In the genomic region with DNA sequence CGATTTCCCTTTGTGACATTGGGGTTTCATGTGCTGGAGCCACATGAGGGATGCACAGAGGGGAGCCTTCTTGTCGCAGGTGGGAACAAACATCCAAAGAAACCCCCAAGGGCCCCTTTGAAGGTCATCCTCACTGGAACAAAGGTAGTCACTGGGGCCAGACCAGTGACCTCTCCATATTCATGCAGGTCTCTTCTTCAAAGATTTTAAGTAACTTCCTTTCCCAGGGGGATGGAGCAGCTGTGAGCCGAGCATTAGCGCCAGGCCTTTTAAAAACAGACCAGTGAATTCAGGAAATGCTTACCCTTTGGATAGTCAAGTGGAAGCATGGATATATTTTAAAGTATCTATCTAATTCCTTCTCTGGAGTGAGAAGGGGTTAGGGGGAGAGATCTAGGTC, we compare ENCODE assay signal across 10 cellular contexts.
"Had no signal": no experiment of that assay in that cellular context is flagged by ENCODE, and none has a peak within 500 bp of the region (broad histone marks: within the 10 kb centered on the region; RNA-seq: fewer than 3 reads in every experiment).

No MANE protein-coding gene starts in this region.

- H3K27ac ChIP-seq: breast epithelium, dorsolateral prefrontal cortex, tibial nerve had no signal

- H3K36me3 Mint-ChIP-seq: activated naive CD8-positive, alpha-beta T cell; stimulated activated effector memory CD8-positive, alpha-beta T cell treated with anti-CD3 and anti-CD28 coated beads, Interleukin-12 subunit alpha, Interleukin-12 subunit beta, amount 100 ng/mL, for 72 hours had no signal

- H3K27me3 ChIP-seq: breast epithelium, dorsolateral prefrontal cortex, heart left ventricle, tibial nerve had no signal

- H3K27ac Mint-ChIP-seq: activated naive CD8-positive, alpha-beta T cell; stimulated activated effector memory CD8-positive, alpha-beta T cell treated with anti-CD3 and anti-CD28 coated beads, Interleukin-12 subunit alpha, Interleukin-12 subunit beta, amount 100 ng/mL, for 72 hours had no signal

- H3K4me3 ChIP-seq: breast epithelium, dorsolateral prefrontal cortex, heart left ventricle, tibial nerve had no signal

- H3K9me3 Mint-ChIP-seq: stimulated activated effector memory CD8-positive, alpha-beta T cell treated with anti-CD3 and anti-CD28 coated beads, Interleukin-12 subunit alpha, Interleukin-12 subunit beta, amount 100 ng/mL, for 72 hours had no signal

- H3K4me1 Mint-ChIP-seq: stimulated activated effector memory CD8-positive, alpha-beta T cell treated with anti-CD3 and anti-CD28 coated beads, Interleukin-12 subunit alpha, Interleukin-12 subunit beta, amount 100 ng/mL, for 72 hours had no signal

- ATAC-seq: heart left ventricle; left ventricle myocardium superior; right cardiac atrium; stimulated activated effector memory CD8-positive, alpha-beta T cell treated with anti-CD3 and anti-CD28 coated beads, Interleukin-12 subunit alpha, Interleukin-12 subunit beta, amount 100 ng/mL, for 72 hours had no signal

- H3K9me3 ChIP-seq: breast epithelium, heart left ventricle, tibial nerve had no signal

- H3K4me3 Mint-ChIP-seq: activated naive CD8-positive, alpha-beta T cell; stimulated activated effector memory CD8-positive, alpha-beta T cell treated with anti-CD3 and anti-CD28 coated beads, Interleukin-12 subunit alpha, Interleukin-12 subunit beta, amount 100 ng/mL, for 72 hours had no signal

- H3K36me3 ChIP-seq: breast epithelium, heart left ventricle, tibial nerve had no signal

- DNase-seq: activated effector memory CD4-positive, alpha-beta T cell treated with Interleukin-2 at 50 U/mL for 16 hours; dorsolateral prefrontal cortex; foreskin melanocyte; heart left ventricle; left ventricle myocardium superior; right cardiac atrium had no signal

- H3K4me1 ChIP-seq: breast epithelium had no signal

- H3K27me3 Mint-ChIP-seq: activated naive CD8-positive, alpha-beta T cell had no signal
